ENCODE assay signal across 15 cellular contexts in the genomic region with DNA sequence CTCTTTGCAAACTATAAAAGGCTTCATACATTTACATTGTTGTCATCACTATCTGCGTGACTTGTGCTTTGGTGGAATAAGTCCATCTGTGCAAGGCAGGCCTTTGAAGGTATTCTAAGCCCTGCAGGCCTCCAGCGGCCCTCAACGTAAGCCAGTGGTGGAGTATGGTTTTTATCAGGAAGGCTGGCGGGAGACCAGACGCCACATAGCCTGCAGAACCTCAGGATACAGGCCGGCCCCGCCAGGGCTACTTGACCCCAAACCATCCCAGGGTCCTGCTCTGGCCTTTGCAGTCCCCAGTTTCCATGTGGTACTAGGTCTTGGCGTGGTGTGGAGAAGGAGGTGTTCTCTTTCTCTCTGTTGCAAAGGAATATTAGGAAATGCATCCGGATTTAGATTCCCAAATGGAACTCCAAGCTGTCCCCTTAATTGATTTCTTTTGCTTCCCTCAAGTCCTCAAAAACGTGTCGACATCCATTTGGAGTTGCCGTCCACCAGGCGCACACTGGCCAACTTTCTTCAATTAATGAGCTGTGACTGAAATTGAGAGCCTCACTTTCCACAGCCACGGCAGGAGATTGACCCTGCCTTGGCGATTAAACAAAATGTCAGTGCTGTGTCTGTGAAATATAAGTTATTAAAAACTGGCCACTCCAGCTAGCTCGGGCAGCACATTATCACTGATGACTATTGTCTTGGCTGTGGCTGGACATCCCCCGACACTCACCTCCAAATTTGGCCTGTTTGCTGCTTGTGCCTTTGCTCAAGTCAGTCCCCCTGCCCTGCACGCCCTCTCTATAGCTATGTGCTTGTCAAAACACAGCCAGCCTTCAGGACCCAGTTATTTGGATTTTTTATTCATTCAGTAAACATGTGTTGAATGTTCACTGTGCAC.
"Had no signal": no experiment of that assay in that cellular context is flagged by ENCODE, and none has a peak within 500 bp of the region (broad histone marks: within the 10 kb centered on the region; RNA-seq: fewer than 3 reads in every experiment).

No MANE protein-coding gene starts in this region.

- H3K4me1 ChIP-seq: right lobe of liver, testis had no signal

- H3K27ac Mint-ChIP-seq: activated naive CD4-positive, alpha-beta T cell treated with anti-CD3 and anti-CD28 coated beads, Interleukin-2, amount 10 ng/mL, durations not matched to agents 7 days and 5 days; activated T-helper 2 cell treated with anti-CD3 and anti-CD28 coated beads, Interferon-gamma antibody, Interleukin-2, Interleukin-4, amounts not matched to agents 10 μg/mL and 5 μg/mL and 100 μg/mL, durations not matched to agents 14 hours and 24 hours and 36 hours; brain; natural killer cell; progenitor cell of endocrine pancreas had no signal

- H3K4me3 ChIP-seq: adrenal gland, dorsolateral prefrontal cortex, esophagus squamous epithelium, right lobe of liver, testis had no signal

- H3K9me3 ChIP-seq: testis had no signal

- H3K27ac ChIP-seq: adrenal gland, dorsolateral prefrontal cortex, esophagus squamous epithelium, right lobe of liver, testis had no signal

- DNase-seq: activated naive CD4-positive, alpha-beta T cell treated with anti-CD3 and anti-CD28 coated beads, Interleukin-2, amount 10 ng/mL, durations not matched to agents 7 days and 5 days; dorsolateral prefrontal cortex; esophagus squamous epithelium; foreskin melanocyte; kidney; natural killer cell; occipital lobe; right lobe of liver; stimulated activated CD4-positive, alpha-beta T cell treated with anti-CD3 and anti-CD28 coated beads, Interleukin-12 subunit alpha, Interleukin-12 subunit beta, amount 100 ng/mL, for 4 hours; stimulated activated naive CD4-positive, alpha-beta T cell; testis had no signal

- H3K36me3 ChIP-seq: adrenal gland, esophagus squamous epithelium, right lobe of liver had no signal

- ATAC-seq: natural killer cell, right lobe of liver had no signal

- H3K4me3 Mint-ChIP-seq: activated naive CD4-positive, alpha-beta T cell treated with anti-CD3 and anti-CD28 coated beads, Interleukin-2, amount 10 ng/mL, durations not matched to agents 7 days and 5 days; brain; natural killer cell had no signal

- H3K4me1 Mint-ChIP-seq: natural killer cell had no signal

- H3K27me3 ChIP-seq: adrenal gland, right lobe of liver, testis had no signal
